8 cellular contexts compared by ENCODE assay signal in genomic region chr5:77086611-77087483, GRCh38. TPM values are rescaled to one million over a fixed set of nuclear protein-coding genes. Genes with fewer than 3 reads are reported as not detected.
A peak's percentile ranks its signal among the peaks of the same experiment; 100 is the strongest.
DNase-seq lines count a peak whose midpoint lies in the region; ATAC-seq and TF ChIP-seq lines count a peak whose summit lies in the region.

A gene with protein sequence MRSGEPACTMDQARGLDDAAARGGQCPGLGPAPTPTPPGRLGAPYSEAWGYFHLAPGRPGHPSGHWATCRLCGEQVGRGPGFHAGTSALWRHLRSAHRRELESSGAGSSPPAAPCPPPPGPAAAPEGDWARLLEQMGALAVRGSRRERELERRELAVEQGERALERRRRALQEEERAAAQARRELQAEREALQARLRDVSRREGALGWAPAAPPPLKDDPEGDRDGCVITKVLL (minus strand): TSS chr5:77087285. CDS start chr5:77077878, 9,407 bp downstream.

- peak; percentile 55 for TF ChIP-seq CTCF in DND-41 (IDR thresholded peaks at IDR 0.05; ENCODE audit: borderline replicate concordance, extremely low read depth, low read length, poor library complexity, severe bottlenecking)
- TF ChIP-seq CTCF in MM.1S (IDR thresholded peaks at IDR 0.05; ENCODE audit: low read length): peak; percentile 22
- TF ChIP-seq CTCF in SK-N-SH (IDR thresholded peaks at IDR 0.05): peak; percentile 26
- TF ChIP-seq CTCF in omental fat pad (IDR thresholded peaks at IDR 0.05): no peak
- TF ChIP-seq CTCF in transverse colon (IDR thresholded peaks at IDR 0.05): peak in 2 of 5 experiments; percentile 28 to 38

- peak within 1 kb of the TSS; percentile 98 for H3K27ac ChIP-seq in DND-41 (ENCODE audit: low read length)
- H3K27ac ChIP-seq in MM.1S (ENCODE audit: low read length): peak within 1 kb of the TSS; percentile 34; the same call in 1 of the 2 replicates
- peak within 1 kb of the TSS; percentile 68 to 94 for H3K27ac ChIP-seq in SK-N-SH (ENCODE audit: low read depth in 2 of 2, low read length in 1 of 2)
- peak within 1 kb of the TSS; percentile 88 to 96 (median 93) for H3K27ac ChIP-seq in transverse colon

- H3K36me3 Mint-ChIP-seq in activated naive CD8-positive, alpha-beta T cell treated with anti-CD3 and anti-CD28 coated beads for 36 hours: peaks cover 30% of the 10 kb centered on the region

- TF ChIP-seq EP300 in SK-N-SH (IDR thresholded peaks at IDR 0.05; ENCODE audit: borderline replicate concordance in 1 of 2, low read depth in 1 of 2, low read length in 1 of 2) (no peak), transverse colon (IDR thresholded peaks at IDR 0.05; ENCODE audit: low read depth) (no peak)

- H3K9me3 ChIP-seq in DND-41 (ENCODE audit: insufficient read depth, low read length, severe bottlenecking) (no peaks in the 10 kb centered on the region), MM.1S (replicated peaks; ENCODE audit: insufficient read depth, low read length) (no peaks in the 10 kb centered on the region), SK-N-SH (no peaks in the 10 kb centered on the region), transverse colon (no peaks in the 10 kb centered on the region)

- no peaks in the 10 kb centered on the region for H3K27me3 ChIP-seq in DND-41 (ENCODE audit: insufficient read depth, low read length, poor library complexity)
- no peaks in the 10 kb centered on the region for H3K27me3 ChIP-seq in MM.1S (replicated peaks; ENCODE audit: insufficient read depth, low read length)
- H3K27me3 ChIP-seq in SK-N-SH (ENCODE audit: insufficient read depth): no peaks in the 10 kb centered on the region
- no peaks in the 10 kb centered on the region for H3K27me3 ChIP-seq in transverse colon

- peak within 1 kb of the TSS; percentile 91 for H2AFZ ChIP-seq in DND-41 (ENCODE audit: low read depth, low read length)
- H2AFZ ChIP-seq in MM.1S (ENCODE audit: low read length): peak within 1 kb of the TSS; percentile 97
- peak within 1 kb of the TSS; percentile 86 for H2AFZ ChIP-seq in SK-N-SH (ENCODE audit: low read depth)

- H3K79me2 ChIP-seq in DND-41 (ENCODE audit: insufficient read depth, low read length) (peaks cover 61% of the 10 kb centered on the region), MM.1S (ENCODE audit: low read length) (no peaks in the 10 kb centered on the region), SK-N-SH (ENCODE audit: insufficient read depth) (no peaks in the 10 kb centered on the region)

- H3K9ac ChIP-seq in DND-41 (ENCODE audit: low read depth, low read length) (peak within 1 kb of the TSS; percentile 97), MM.1S (ENCODE audit: low read length) (peak within 1 kb of the TSS; percentile 56; the same call in 1 of the 2 replicates), SK-N-SH (peak within 1 kb of the TSS; percentile 71)

- H3K9me3 Mint-ChIP-seq in activated naive CD8-positive, alpha-beta T cell treated with anti-CD3 and anti-CD28 coated beads for 36 hours: peaks cover 4% of the 10 kb centered on the region

- peak within 1 kb of the TSS; percentile 96 for H3K4me3 Mint-ChIP-seq in activated naive CD8-positive, alpha-beta T cell treated with anti-CD3 and anti-CD28 coated beads for 36 hours

- H3K4me2 ChIP-seq in DND-41 (ENCODE audit: insufficient read depth, low read length): peak within 1 kb of the TSS; percentile 76
- peak within 1 kb of the TSS; percentile 77 for H3K4me2 ChIP-seq in MM.1S (ENCODE audit: low read depth, low read length)
- peak within 1 kb of the TSS; percentile 83 for H3K4me2 ChIP-seq in SK-N-SH

- DNase-seq in DND-41 (peak; percentile 83), MM.1S (peak; percentile 54), SK-N-SH (peak; percentile 88), glomerular visceral epithelial cell (ENCODE audit: extremely low spot score) (peak; percentile 81), omental fat pad (ENCODE audit: low spot score) (peak; percentile 27), transverse colon (peak; percentile 83)
- peak; percentile 65 for DNase-seq in activated naive CD8-positive, alpha-beta T cell treated with anti-CD3 and anti-CD28 coated beads for 36 hours

- H3K4me1 ChIP-seq in DND-41 (ENCODE audit: insufficient read depth, low read length) (peaks cover 38% of the 10 kb centered on the region), MM.1S (ENCODE audit: low read length) (no peaks in the 10 kb centered on the region), SK-N-SH (ENCODE audit: control insufficient read depth in 1 of 2, insufficient read depth in 2 of 2, low read depth in 1 of 2, low read length in 1 of 2) (peaks cover 0 to 10% of the 10 kb centered on the region in 2 experiments; a peak in 2 of 4 replicates), transverse colon (peaks cover 8 to 21% (median 15%) of the 10 kb centered on the region in 4 donors)

- peak; percentile 81 for ATAC-seq in DND-41 (ENCODE audit: insufficient read depth, low read depth)
- peak; percentile 55 for ATAC-seq in GM21825 (IDR thresholded peaks at IDR 0.05; ENCODE audit: unreplicated experiment)
- ATAC-seq in omental fat pad (ENCODE audit: low FRiP score): peak; percentile 67

- H4K20me1 ChIP-seq in DND-41 (ENCODE audit: insufficient read depth, low read length): no peaks in the 10 kb centered on the region
- no peaks in the 10 kb centered on the region for H4K20me1 ChIP-seq in MM.1S (ENCODE audit: insufficient read depth, low read length)
- no peaks in the 10 kb centered on the region for H4K20me1 ChIP-seq in SK-N-SH (ENCODE audit: insufficient read depth)

- H3K27me3 Mint-ChIP-seq in activated naive CD8-positive, alpha-beta T cell treated with anti-CD3 and anti-CD28 coated beads for 36 hours: no peaks in the 10 kb centered on the region

- TF ChIP-seq RAD21 in SK-N-SH (IDR thresholded peaks at IDR 0.05; ENCODE audit: low read length): peak; percentile 31; the same call in 1 of the 2 replicates

- in situ Hi-C loops in transverse colon (cut with MboI; ENCODE audit: low pct_ligation_motif_present in 1 of 4, low pct_unique_long_range_greater_than_20kb in 1 of 4, low sequenced_read_pairs in 3 of 4): no loop called here

- peak within 1 kb of the TSS; percentile 94 for H3K27ac Mint-ChIP-seq in activated naive CD8-positive, alpha-beta T cell treated with anti-CD3 and anti-CD28 coated beads for 36 hours

- intact Hi-C loops in transverse colon (cut with DNase I; ENCODE audit: low total_unique reads): no loop called here

- POLR2A ChIA-PET in SK-N-SH (lab: Yijun Ruan, JAX): interaction anchor here (0.9 to 2.9 kb wide), 3 partner anchors 9 to 405 kb away, joined by 5 to 20 read pairs (median 8); partner anchors contain the start of genes AGGF1 and WDR41

- peaks cover 26% of the 10 kb centered on the region for H3K4me1 Mint-ChIP-seq in activated naive CD8-positive, alpha-beta T cell treated with anti-CD3 and anti-CD28 coated beads for 36 hours

- peak within 1 kb of the TSS; percentile 79 to 81 for H3K4me3 ChIP-seq in DND-41 (ENCODE audit: low read depth in 1 of 2, low read length in 2 of 2)
- peak within 1 kb of the TSS; percentile 84 for H3K4me3 ChIP-seq in MM.1S (ENCODE audit: low read length)
- H3K4me3 ChIP-seq in SK-N-SH (ENCODE audit: low read depth in 2 of 2, low read length in 1 of 2): peak within 1 kb of the TSS; percentile 66 to 69
- H3K4me3 ChIP-seq in transverse colon: peak within 1 kb of the TSS; percentile 72 to 84 (median 81)

- peak; percentile 39 for TF ChIP-seq POLR2A in transverse colon (IDR thresholded peaks at IDR 0.05)

- H3K9me2 ChIP-seq in MM.1S (replicated peaks; ENCODE audit: insufficient read depth, low read length) (no peaks in the 10 kb centered on the region), SK-N-SH (no peaks in the 10 kb centered on the region)

- WGBS in SK-N-SH (ENCODE audit: low lambda C conversion rate): 1% methylated on average over 36 of the region's 64 CpGs
- WGBS in transverse colon (ENCODE audit: low coverage in 1 of 2), 2 donors: 0% methylated on average over 6 to 63 of the region's 64 CpGs

- H3K36me3 ChIP-seq in DND-41 (ENCODE audit: insufficient read depth, low read length) (peaks cover 31% of the 10 kb centered on the region), MM.1S (replicated peaks; ENCODE audit: insufficient read depth, low read length) (no peaks in the 10 kb centered on the region), SK-N-SH (replicated peaks in 1 of 2; ENCODE audit: control insufficient read depth in 1 of 2, insufficient read depth in 2 of 2, low read length in 1 of 2) (peaks cover 4 to 6% of the 10 kb centered on the region in 2 experiments), transverse colon (no peaks in the 10 kb centered on the region)

- CTCF ChIA-PET in SK-N-SH (lab: Yijun Ruan, JAX): interaction anchor here (0.9 to 3.1 kb wide), 7 partner anchors 9 to 430 kb away, joined by 3 to 46 read pairs (median 4); no protein-coding TSS in a partner anchor

- H3F3A ChIP-seq in MM.1S (ENCODE audit: insufficient read depth, low read length) (peaks cover 4% of the 10 kb centered on the region; the same call in 1 of the 2 replicates), SK-N-SH (replicated peaks; ENCODE audit: insufficient read depth) (peaks cover 7% of the 10 kb centered on the region)

TF ChIP-seq in SK-N-SH, 30 proteins besides CTCF, POLR2A, EP300 and RAD21 (continues in another document):
- TF ChIP-seq RFX5 (IDR thresholded peaks at IDR 0.05; ENCODE audit: low read length) (0 out of 2 replicates have a peak, but pooled peaks have one; percentile 34), MXI1 (IDR thresholded peaks at IDR 0.05; ENCODE audit: low read depth, low read length) (no peak; the same call in 1 of the 2 replicates), FOXM1 (IDR thresholded peaks at IDR 0.05; ENCODE audit: low read depth) (no peak), GABPA (IDR thresholded peaks at IDR 0.05; ENCODE audit: low read depth) (no peak), GATA2 (CRISPR knock-in tag; IDR thresholded peaks at IDR 0.05) (no peak), NFIC (IDR thresholded peaks at IDR 0.05; ENCODE audit: borderline replicate concordance) (no peak)
- TF ChIP-seq, protein P1, sequence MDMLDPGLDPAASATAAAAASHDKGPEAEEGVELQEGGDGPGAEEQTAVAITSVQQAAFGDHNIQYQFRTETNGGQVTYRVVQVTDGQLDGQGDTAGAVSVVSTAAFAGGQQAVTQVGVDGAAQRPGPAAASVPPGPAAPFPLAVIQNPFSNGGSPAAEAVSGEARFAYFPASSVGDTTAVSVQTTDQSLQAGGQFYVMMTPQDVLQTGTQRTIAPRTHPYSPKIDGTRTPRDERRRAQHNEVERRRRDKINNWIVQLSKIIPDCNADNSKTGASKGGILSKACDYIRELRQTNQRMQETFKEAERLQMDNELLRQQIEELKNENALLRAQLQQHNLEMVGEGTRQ (IDR thresholded peaks at IDR 0.05; ENCODE audit: borderline replicate concordance, low read depth, low read length): peak; percentile 49

RNA-seq across cellular contexts. Expression of the gene that starts here (rescaled TPM):
- polyA plus RNA-seq in SK-N-SH (2012; rRNA removed): 5.8 TPM in 2 replicates
- 4.8 and 5.1 TPM in 2 replicates for polyA plus RNA-seq in SK-N-SH (2012; cell fraction: cytosol; rRNA removed)
- polyA plus RNA-seq in SK-N-SH (2012; cell fraction: nucleus; rRNA removed): 4.3 and 5.1 TPM in 2 replicates
- 1 to 10 TPM; 6.3 to 8.0 TPM for total RNA-seq in activated naive CD8-positive, alpha-beta T cell treated with anti-CD3 and anti-CD28 coated beads for 36 hours
- total RNA-seq in omental fat pad (10 to 100 TPM in 1 of 4 donors, 1 to 10 TPM in 3; 7.7 to 22.1 (median 9.6) TPM), transverse colon (10 to 100 TPM in 2 of 4 donors, 1 to 10 TPM in 2; 1.9 to 56.1 (median 6.7) TPM)

Comparison
In these comparisons a context has a peak if more than half of its experiments do, and no peak if none do; other contexts are left out.
1. Peak in every context shown above with its lines: DNase-seq, ATAC-seq, H3K4me3 ChIP-seq and H3K27ac ChIP-seq.
2. DNase-seq: peak in every context shown above with its lines; median percentile 88 in SK-N-SH; 83 in DND-41; 83 in transverse colon; 81 in glomerular visceral epithelial cell; 65 in activated naive CD8-positive, alpha-beta T cell treated with anti-CD3 and anti-CD28 coated beads for 36 hours; 54 in MM.1S; 27 in omental fat pad.
3. H3K27ac ChIP-seq: peak in every context shown above with its lines; median percentile 98 in DND-41; 93 in transverse colon; 81 in SK-N-SH; 34 in MM.1S.
4. CTCF ChIP-seq: peak in DND-41 (single experiment), MM.1S (single experiment) and SK-N-SH (single experiment); none in omental fat pad (0 of 3).